ENCODE assay signal across 12 cellular contexts in the genomic region with DNA sequence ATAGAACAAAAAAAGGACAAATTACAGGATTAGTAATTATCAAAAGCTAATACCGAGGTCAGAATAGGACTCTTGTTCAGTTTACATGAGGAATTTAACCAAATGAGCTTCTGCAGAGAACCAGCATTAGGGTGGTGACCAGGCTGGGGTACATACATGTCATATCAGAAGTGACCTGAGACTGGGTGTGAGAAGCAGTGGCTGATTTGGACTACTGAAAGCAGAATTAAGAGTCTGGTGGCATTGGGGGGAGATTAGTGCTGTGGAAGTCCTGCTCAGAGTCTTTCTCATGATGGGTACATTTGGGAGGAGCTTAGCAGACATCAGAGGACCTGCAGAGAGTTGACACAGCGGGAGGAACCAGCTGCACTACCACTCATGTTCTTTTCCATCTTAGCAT. TPM values are rescaled to one million over a fixed set of nuclear protein-coding genes. Genes with fewer than 3 reads are reported as not detected.
DNase-seq lines count a peak whose midpoint lies in the region; ATAC-seq and TF ChIP-seq lines count a peak whose summit lies in the region.
"Had no signal": no experiment of that assay in that cellular context is flagged by ENCODE, and none has a peak within 500 bp of the region (broad histone marks: within the 10 kb centered on the region; RNA-seq: fewer than 3 reads in every experiment).

No MANE protein-coding gene starts in this region.

- peak overlapping the region; percentile 6 for H3K27ac Mint-ChIP-seq in activated CD8-positive, alpha-beta memory T cell treated with anti-CD3 and anti-CD28 coated beads, Interleukin-2, amount 10 ng/mL, durations not matched to agents 7 days and 5 days

- H3K4me3 Mint-ChIP-seq in activated CD8-positive, alpha-beta memory T cell treated with anti-CD3 and anti-CD28 coated beads, Interleukin-2, amount 10 ng/mL, durations not matched to agents 7 days and 5 days: no peak overlapping the region
- H3K4me3 Mint-ChIP-seq: central memory CD8-positive, alpha-beta T cell had no signal

- H3K9me3 Mint-ChIP-seq in activated CD8-positive, alpha-beta memory T cell treated with anti-CD3 and anti-CD28 coated beads, Interleukin-2, amount 10 ng/mL, durations not matched to agents 7 days and 5 days (ENCODE audit: low read depth): peaks cover under 1% of the 10 kb centered on the region
- H3K9me3 Mint-ChIP-seq: central memory CD8-positive, alpha-beta T cell had no signal

- H3K4me2 ChIP-seq in smooth muscle cell: peak overlapping the region; percentile 15

- peaks cover 18% of the 10 kb centered on the region for H3F3A ChIP-seq in smooth muscle cell (ENCODE audit: low read depth)

- no peaks in the 10 kb centered on the region for H3K9me3 ChIP-seq in smooth muscle cell (replicated peaks; ENCODE audit: low read depth)

- H3K4me1 ChIP-seq in smooth muscle cell (ENCODE audit: low read depth): no peaks in the 10 kb centered on the region

- WGBS in smooth muscle cell (ENCODE audit: low lambda C conversion rate): 90% methylated on average over 2 of the region's 2 CpGs

- H2AFZ ChIP-seq in smooth muscle cell (ENCODE audit: low read depth): no peak overlapping the region

- no peak overlapping the region for H3K9ac ChIP-seq in smooth muscle cell (ENCODE audit: low read depth)

- H3K36me3 Mint-ChIP-seq in activated CD8-positive, alpha-beta memory T cell treated with anti-CD3 and anti-CD28 coated beads, Interleukin-2, amount 10 ng/mL, durations not matched to agents 7 days and 5 days: peaks cover 13% of the 10 kb centered on the region

- H3K27ac ChIP-seq in smooth muscle cell (ENCODE audit: low read depth): no peak overlapping the region

- H4K20me1 ChIP-seq in smooth muscle cell (ENCODE audit: low read depth): peaks cover 70% of the 10 kb centered on the region

- H3K4me3 ChIP-seq in smooth muscle cell: no peak overlapping the region

- H3K27me3 ChIP-seq in smooth muscle cell (ENCODE audit: low read depth): no peaks in the 10 kb centered on the region

- ATAC-seq in activated CD8-positive, alpha-beta memory T cell treated with anti-CD3 and anti-CD28 coated beads, Interleukin-2, amount 10 ng/mL, durations not matched to agents 7 days and 5 days: no peak
- ATAC-seq in GM21423 (IDR thresholded peaks at IDR 0.05; ENCODE audit: unreplicated experiment): peak; percentile 45
- ATAC-seq in HG03521 (IDR thresholded peaks at IDR 0.05; ENCODE audit: unreplicated experiment): peak; percentile 55

- no peak for TF ChIP-seq CTCF in smooth muscle cell (IDR thresholded peaks at IDR 0.05; ENCODE audit: borderline replicate concordance, insufficient read depth, poor library complexity, severe bottlenecking)

- CTCF ChIA-PET in activated CD8-positive, alpha-beta memory T cell treated with anti-CD3 and anti-CD28 coated beads, Interleukin-2, amount 10 ng/mL, durations not matched to agents 7 days and 5 days (lab: Charles Lee): no interaction called here

- H3K4me1 Mint-ChIP-seq in activated CD8-positive, alpha-beta memory T cell treated with anti-CD3 and anti-CD28 coated beads, Interleukin-2, amount 10 ng/mL, durations not matched to agents 7 days and 5 days: peaks cover 48% of the 10 kb centered on the region

- H3K79me2 ChIP-seq in smooth muscle cell (ENCODE audit: low read depth): peaks cover 33% of the 10 kb centered on the region

- no peak for DNase-seq in activated CD8-positive, alpha-beta memory T cell treated with anti-CD3 and anti-CD28 coated beads, Interleukin-2, amount 10 ng/mL, durations not matched to agents 7 days and 5 days
- no peak for DNase-seq in activated CD8-positive, alpha-beta memory T cell treated with anti-CD3 and anti-CD28 coated beads, Interleukin-2, amount 50 U/mL, for 48 hours
- DNase-seq in smooth muscle cell (lab: John Stamatoyannopoulos, UW; ENCODE audit: unreplicated experiment): no peak
- no peak for DNase-seq in NCI-H748 (lab: John Stamatoyannopoulos, UW; ENCODE audit: unreplicated experiment)
- DNase-seq in NCI-H446 (lab: John Stamatoyannopoulos, UW): no peak
- no peak for DNase-seq in GOT3 (lab: John Stamatoyannopoulos, UW)
- DNase-seq: glutamatergic neuron; islet precursor cell; stimulated activated CD4-positive, alpha-beta T cell treated with anti-CD3 and anti-CD28 coated beads, Interleukin-15, amount 100 ng/mL, for 24 hours had no signal

- no peaks in the 10 kb centered on the region for H3K36me3 ChIP-seq in smooth muscle cell (ENCODE audit: low read depth)

- H3K27me3 Mint-ChIP-seq in activated CD8-positive, alpha-beta memory T cell treated with anti-CD3 and anti-CD28 coated beads, Interleukin-2, amount 10 ng/mL, durations not matched to agents 7 days and 5 days: no peaks in the 10 kb centered on the region
- H3K27me3 Mint-ChIP-seq: central memory CD8-positive, alpha-beta T cell had no signal

RNA-seq across cellular contexts. Expression of gene TRAF3, which starts 21.7 kb away (rescaled TPM):
- 10 to 100 TPM; 49.5 to 78.1 TPM for total RNA-seq in activated CD8-positive, alpha-beta memory T cell treated with anti-CD3 and anti-CD28 coated beads, Interleukin-2, amount 10 ng/mL, durations not matched to agents 7 days and 5 days
- total RNA-seq in smooth muscle cell: 10.8 and 24.6 TPM in 2 replicates
- polyA plus RNA-seq in smooth muscle cell: 9.4 and 13.1 TPM in 2 replicates
